1 cellular context compared by ENCODE assay signal in the genomic region with DNA sequence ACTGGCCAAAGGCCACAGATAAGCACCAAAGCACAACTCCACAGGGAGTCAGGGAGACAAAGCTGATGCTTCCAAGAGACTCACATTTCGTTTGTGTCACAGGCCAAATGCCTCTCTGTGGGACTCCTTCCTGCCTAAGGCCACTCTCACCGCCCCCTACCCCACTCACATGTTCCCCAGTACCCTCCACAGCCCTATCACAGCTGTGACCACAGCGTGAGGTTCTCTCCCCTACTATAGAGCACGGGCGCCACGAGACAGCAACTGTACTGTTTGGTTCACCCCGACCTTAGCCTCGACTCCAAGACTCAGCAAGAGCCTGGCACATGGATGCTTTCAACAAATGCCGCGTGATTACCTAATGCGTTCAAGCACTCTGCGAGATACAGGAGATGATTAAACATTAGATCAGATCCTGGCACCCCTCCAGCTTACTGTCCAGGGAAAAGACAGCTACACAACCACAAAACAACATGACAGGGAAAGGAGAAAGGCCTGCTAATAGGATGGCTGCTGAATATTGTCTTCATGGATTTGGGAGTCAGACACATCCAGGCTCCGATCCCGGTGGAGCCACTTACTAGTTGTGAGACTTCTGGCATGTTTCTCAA.
TF ChIP-seq lines count a peak whose summit lies in the region.

No MANE protein-coding gene starts in this region.

TF ChIP-seq in HEK293, 187 proteins besides CTCF, POLR2A, EP300 and RAD21 (continued from another document):
- TF ChIP-seq ZNF518A (tag by site-specific recombination; conservative IDR thresholded peaks at IDR 0.05; ENCODE audit: low read depth) (peak; percentile 37; the same call in 1 of the 2 replicates), ZNF692 (tag by site-specific recombination; IDR thresholded peaks at IDR 0.05) (peak; percentile 86), ZNF585B (tag by site-specific recombination; IDR thresholded peaks at IDR 0.05) (no peak), ZNF623 (tag by site-specific recombination; IDR thresholded peaks at IDR 0.05) (no peak), ZNF629 (tag by site-specific recombination; IDR thresholded peaks at IDR 0.05) (peak; percentile 82), ZNF23 (tag by site-specific recombination; IDR thresholded peaks at IDR 0.05; ENCODE audit: borderline replicate concordance) (no peak), ZNF391 (tag by site-specific recombination; IDR thresholded peaks at IDR 0.05; ENCODE audit: borderline replicate concordance, low read depth) (no peak), WT1 (tag by site-specific recombination; IDR thresholded peaks at IDR 0.05) (no peak), SCRT2 (tag by site-specific recombination; IDR thresholded peaks at IDR 0.05) (no peak), PRDM6 (tag by site-specific recombination; IDR thresholded peaks at IDR 0.05) (no peak), ZSCAN16 (tag by site-specific recombination; IDR thresholded peaks at IDR 0.05) (no peak), ZFHX2 (tag by site-specific recombination; conservative IDR thresholded peaks at IDR 0.05) (no peak), ZNF677 (tag by site-specific recombination; IDR thresholded peaks at IDR 0.05) (no peak), ZNF16 (tag by site-specific recombination; IDR thresholded peaks at IDR 0.05; ENCODE audit: low read depth) (no peak), ZNF664 (tag by site-specific recombination; IDR thresholded peaks at IDR 0.05) (no peak), SETDB1 (IDR thresholded peaks at IDR 0.05; ENCODE audit: insufficient read length, low read length) (peak; percentile 53), BCL11A (tag by site-specific recombination; IDR thresholded peaks at IDR 0.05; ENCODE audit: low read depth) (no peak), ZNF174 (tag by site-specific recombination; IDR thresholded peaks at IDR 0.05) (no peak), ZNF292 (tag by site-specific recombination; IDR thresholded peaks at IDR 0.05; ENCODE audit: borderline replicate concordance, low read depth) (no peak), ZNF785 (tag by site-specific recombination; IDR thresholded peaks at IDR 0.05) (no peak), ZBTB17 (tag by site-specific recombination; IDR thresholded peaks at IDR 0.05) (peak; percentile 70), ZNF549 (tag by site-specific recombination; IDR thresholded peaks at IDR 0.05) (no peak), ZEB2 (tag by site-specific recombination; IDR thresholded peaks at IDR 0.05) (0 out of 2 replicates have a peak, but pooled peaks have one; percentile 33), SP2 (tag by site-specific recombination; IDR thresholded peaks at IDR 0.05) (no peak), ZIC2 (tag by site-specific recombination; IDR thresholded peaks at IDR 0.05) (peak; percentile 97), KLF10 (tag by site-specific recombination; IDR thresholded peaks at IDR 0.05) (no peak), ZNF624 (tag by site-specific recombination; IDR thresholded peaks at IDR 0.05) (no peak), ZBTB44 (tag by site-specific recombination; IDR thresholded peaks at IDR 0.05) (no peak), KLF17 (tag by site-specific recombination; IDR thresholded peaks at IDR 0.05) (no peak)
- TF ChIP-seq, protein P1, sequence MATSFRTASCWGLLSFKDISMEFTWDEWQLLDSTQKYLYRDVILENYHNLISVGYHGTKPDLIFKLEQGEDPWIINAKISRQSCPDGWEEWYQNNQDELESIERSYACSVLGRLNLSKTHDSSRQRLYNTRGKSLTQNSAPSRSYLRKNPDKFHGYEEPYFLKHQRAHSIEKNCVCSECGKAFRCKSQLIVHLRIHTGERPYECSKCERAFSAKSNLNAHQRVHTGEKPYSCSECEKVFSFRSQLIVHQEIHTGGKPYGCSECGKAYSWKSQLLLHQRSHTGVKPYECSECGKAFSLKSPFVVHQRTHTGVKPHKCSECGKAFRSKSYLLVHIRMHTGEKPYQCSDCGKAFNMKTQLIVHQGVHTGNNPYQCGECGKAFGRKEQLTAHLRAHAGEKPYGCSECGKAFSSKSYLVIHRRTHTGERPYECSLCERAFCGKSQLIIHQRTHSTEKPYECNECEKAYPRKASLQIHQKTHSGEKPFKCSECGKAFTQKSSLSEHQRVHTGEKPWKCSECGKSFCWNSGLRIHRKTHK (tag by site-specific recombination; IDR thresholded peaks at IDR 0.05) = no peak
- TF ChIP-seq, protein P2, sequence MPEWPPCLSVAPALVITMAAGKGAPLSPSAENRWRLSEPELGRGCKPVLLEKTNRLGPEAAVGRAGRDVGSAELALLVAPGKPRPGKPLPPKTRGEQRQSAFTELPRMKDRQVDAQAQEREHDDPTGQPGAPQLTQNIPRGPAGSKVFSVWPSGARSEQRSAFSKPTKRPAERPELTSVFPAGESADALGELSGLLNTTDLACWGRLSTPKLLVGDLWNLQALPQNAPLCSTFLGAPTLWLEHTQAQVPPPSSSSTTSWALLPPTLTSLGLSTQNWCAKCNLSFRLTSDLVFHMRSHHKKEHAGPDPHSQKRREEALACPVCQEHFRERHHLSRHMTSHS (tag by site-specific recombination; IDR thresholded peaks at IDR 0.05) = no peak
- TF ChIP-seq, protein P3, sequence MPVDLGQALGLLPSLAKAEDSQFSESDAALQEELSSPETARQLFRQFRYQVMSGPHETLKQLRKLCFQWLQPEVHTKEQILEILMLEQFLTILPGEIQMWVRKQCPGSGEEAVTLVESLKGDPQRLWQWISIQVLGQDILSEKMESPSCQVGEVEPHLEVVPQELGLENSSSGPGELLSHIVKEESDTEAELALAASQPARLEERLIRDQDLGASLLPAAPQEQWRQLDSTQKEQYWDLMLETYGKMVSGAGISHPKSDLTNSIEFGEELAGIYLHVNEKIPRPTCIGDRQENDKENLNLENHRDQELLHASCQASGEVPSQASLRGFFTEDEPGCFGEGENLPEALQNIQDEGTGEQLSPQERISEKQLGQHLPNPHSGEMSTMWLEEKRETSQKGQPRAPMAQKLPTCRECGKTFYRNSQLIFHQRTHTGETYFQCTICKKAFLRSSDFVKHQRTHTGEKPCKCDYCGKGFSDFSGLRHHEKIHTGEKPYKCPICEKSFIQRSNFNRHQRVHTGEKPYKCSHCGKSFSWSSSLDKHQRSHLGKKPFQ (tag by site-specific recombination; IDR thresholded peaks at IDR 0.05) = no peak
- TF ChIP-seq, protein P4, sequence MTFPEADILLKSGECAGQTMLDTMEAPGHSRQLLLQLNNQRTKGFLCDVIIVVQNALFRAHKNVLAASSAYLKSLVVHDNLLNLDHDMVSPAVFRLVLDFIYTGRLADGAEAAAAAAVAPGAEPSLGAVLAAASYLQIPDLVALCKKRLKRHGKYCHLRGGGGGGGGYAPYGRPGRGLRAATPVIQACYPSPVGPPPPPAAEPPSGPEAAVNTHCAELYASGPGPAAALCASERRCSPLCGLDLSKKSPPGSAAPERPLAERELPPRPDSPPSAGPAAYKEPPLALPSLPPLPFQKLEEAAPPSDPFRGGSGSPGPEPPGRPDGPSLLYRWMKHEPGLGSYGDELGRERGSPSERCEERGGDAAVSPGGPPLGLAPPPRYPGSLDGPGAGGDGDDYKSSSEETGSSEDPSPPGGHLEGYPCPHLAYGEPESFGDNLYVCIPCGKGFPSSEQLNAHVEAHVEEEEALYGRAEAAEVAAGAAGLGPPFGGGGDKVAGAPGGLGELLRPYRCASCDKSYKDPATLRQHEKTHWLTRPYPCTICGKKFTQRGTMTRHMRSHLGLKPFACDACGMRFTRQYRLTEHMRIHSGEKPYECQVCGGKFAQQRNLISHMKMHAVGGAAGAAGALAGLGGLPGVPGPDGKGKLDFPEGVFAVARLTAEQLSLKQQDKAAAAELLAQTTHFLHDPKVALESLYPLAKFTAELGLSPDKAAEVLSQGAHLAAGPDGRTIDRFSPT (tag by site-specific recombination; IDR thresholded peaks at IDR 0.05) = peak; percentile 75; the same call in 1 of the 2 replicates
- TF ChIP-seq, protein P5, sequence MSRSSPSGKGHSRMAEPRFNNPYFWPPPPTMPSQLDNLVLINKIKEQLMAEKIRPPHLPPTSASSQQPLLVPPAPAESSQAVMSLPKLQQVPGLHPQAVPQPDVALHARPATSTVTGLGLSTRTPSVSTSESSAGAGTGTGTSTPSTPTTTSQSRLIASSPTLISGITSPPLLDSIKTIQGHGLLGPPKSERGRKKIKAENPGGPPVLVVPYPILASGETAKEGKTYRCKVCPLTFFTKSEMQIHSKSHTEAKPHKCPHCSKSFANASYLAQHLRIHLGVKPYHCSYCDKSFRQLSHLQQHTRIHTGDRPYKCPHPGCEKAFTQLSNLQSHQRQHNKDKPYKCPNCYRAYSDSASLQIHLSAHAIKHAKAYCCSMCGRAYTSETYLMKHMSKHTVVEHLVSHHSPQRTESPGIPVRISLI (tag by site-specific recombination; IDR thresholded peaks at IDR 0.05) = no peak
